8 cellular contexts compared by ENCODE assay signal in the genomic region with DNA sequence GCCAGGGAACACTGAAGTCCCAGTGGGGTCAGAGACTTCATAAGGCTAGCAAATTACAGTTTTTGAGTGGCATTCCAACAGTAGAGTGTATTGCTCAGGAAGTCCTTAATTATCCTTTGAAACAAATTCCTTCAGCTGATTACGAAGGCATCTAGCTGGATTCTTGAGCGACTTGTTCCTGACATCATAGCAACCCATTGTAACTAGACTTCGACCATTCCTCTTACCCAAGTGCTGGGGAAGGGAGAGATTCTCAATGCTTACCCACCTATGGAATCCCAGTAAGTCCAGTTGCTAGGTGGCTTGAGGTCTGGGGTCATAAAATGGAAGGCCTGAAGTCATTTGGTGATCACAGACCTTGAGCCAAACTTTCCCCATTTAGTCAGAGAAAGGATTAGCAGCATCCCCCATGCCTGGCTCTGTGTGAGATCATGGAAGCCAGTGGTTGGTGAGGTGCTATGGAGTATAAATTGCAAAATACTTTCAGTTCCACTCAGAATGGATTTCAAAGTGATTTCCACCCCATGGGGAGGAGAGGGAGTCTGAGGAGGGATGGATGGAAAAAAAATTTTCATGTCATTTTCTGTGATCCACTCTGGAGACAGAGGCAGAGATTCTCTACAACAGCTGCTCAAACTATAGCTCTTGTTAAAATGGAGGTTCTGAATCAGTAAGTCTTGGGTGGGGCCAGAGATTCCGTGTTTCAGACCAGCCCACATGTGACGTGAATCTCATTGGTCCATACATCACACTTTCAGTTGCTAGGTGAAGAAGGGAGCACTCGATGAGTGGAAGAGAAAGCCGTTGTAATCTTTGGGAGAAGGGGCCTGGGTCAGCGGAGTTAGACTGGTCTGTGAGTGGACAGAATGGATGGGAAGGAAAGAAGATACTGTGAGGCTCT. TPM values are rescaled to one million over a fixed set of nuclear protein-coding genes. Genes with fewer than 3 reads are reported as not detected.
DNase-seq lines count a peak whose midpoint lies in the region; ATAC-seq lines count a peak whose summit lies in the region.

No MANE protein-coding gene starts in this region.

- H3K4me3 Mint-ChIP-seq in activated naive CD4-positive, alpha-beta T cell treated with anti-CD3 and anti-CD28 coated beads, Interleukin-2, amount 10 ng/mL, durations not matched to agents 7 days and 5 days: no peak overlapping the region

- intact Hi-C loops in left ventricle myocardium superior (cut with micrococcal nuclease): loop anchor here (10.0 kb wide), 1 partner anchor 154 kb away; no protein-coding TSS in a partner anchor

- no peak overlapping the region for H3K27ac Mint-ChIP-seq in activated naive CD4-positive, alpha-beta T cell treated with anti-CD3 and anti-CD28 coated beads, Interleukin-2, amount 10 ng/mL, durations not matched to agents 7 days and 5 days

- H3K4me2 ChIP-seq in BLaER1 treated with 17β-estradiol and CSF1 and Interleukin-3, amounts not matched to agents 10 nM and 100 nM: peak overlapping the region; percentile 5 to 72 (median 42); a peak in 19 of 22 replicates

- DNase-seq in activated naive CD4-positive, alpha-beta T cell treated with anti-CD3 and anti-CD28 coated beads, Interleukin-2, amount 10 ng/mL, durations not matched to agents 7 days and 5 days: peak; percentile 43
- DNase-seq in left ventricle myocardium superior (no peak), NCI-H128 (lab: John Stamatoyannopoulos, UW; ENCODE audit: unreplicated experiment) (no peak), D341Med (ENCODE audit: low spot score) (no peak)

- peaks cover 0 to 81% (median 0%) of the 10 kb centered on the region in 11 experiments; a peak in 3 of 22 replicates for H4K20me1 ChIP-seq in BLaER1 treated with 17β-estradiol and CSF1 and Interleukin-3, amounts not matched to agents 10 nM and 100 nM

- H3K4me1 ChIP-seq in BLaER1 treated with 17β-estradiol and CSF1 and Interleukin-3, amounts not matched to agents 10 nM and 100 nM: peaks cover 18 to 84% (median 44%) of the 10 kb centered on the region in 10 experiments; a peak in 19 of 20 replicates

- H3K27me3 Mint-ChIP-seq in activated naive CD4-positive, alpha-beta T cell treated with anti-CD3 and anti-CD28 coated beads, Interleukin-2, amount 10 ng/mL, durations not matched to agents 7 days and 5 days: no peaks in the 10 kb centered on the region

- peak overlapping the region in 3 of 11 experiments; percentile 5 to 41 (median 25); a peak in 2 of 22 replicates for H3K27ac ChIP-seq in BLaER1 treated with 17β-estradiol and CSF1 and Interleukin-3, amounts not matched to agents 10 nM and 100 nM

- H3K27me3 ChIP-seq in BLaER1 treated with 17β-estradiol and CSF1 and Interleukin-3, amounts not matched to agents 10 nM and 100 nM: no peaks in the 10 kb centered on the region

- H3K4me1 Mint-ChIP-seq in activated naive CD4-positive, alpha-beta T cell treated with anti-CD3 and anti-CD28 coated beads, Interleukin-2, amount 10 ng/mL, durations not matched to agents 7 days and 5 days: peaks cover 20% of the 10 kb centered on the region

- peaks cover 0 to 93% (median 0%) of the 10 kb centered on the region in 11 experiments; a peak in 6 of 22 replicates for H3K36me3 ChIP-seq in BLaER1 treated with 17β-estradiol and CSF1 and Interleukin-3, amounts not matched to agents 10 nM and 100 nM

- ATAC-seq in GM18519 (IDR thresholded peaks at IDR 0.05; ENCODE audit: low FRiP score, unreplicated experiment) (peak; percentile 31), HG03159 (IDR thresholded peaks at IDR 0.05; ENCODE audit: unreplicated experiment) (peak; percentile 41), left ventricle myocardium superior (no peak), HG03108 (IDR thresholded peaks at IDR 0.05; ENCODE audit: unreplicated experiment) (no peak)

- no peaks in the 10 kb centered on the region for H3K9me3 ChIP-seq in BLaER1 treated with 17β-estradiol and CSF1 and Interleukin-3, amounts not matched to agents 10 nM and 100 nM (replicated peaks in 1 of 11)

- H3K4me3 ChIP-seq in BLaER1 treated with 17β-estradiol and CSF1 and Interleukin-3, amounts not matched to agents 10 nM and 100 nM: no peak overlapping the region

- CTCF ChIA-PET in activated naive CD4-positive, alpha-beta T cell treated with anti-CD3 and anti-CD28 coated beads, Interleukin-2, amount 10 ng/mL, durations not matched to agents 7 days and 5 days (lab: Charles Lee): interaction anchor here (0.9 to 9.2 kb wide), 33 partner anchors 8 to 578 kb away, joined by 3 to 111 read pairs (median 5); a partner anchor contains a TSS

- H3K9ac ChIP-seq in BLaER1 treated with 17β-estradiol and CSF1 and Interleukin-3, amounts not matched to agents 10 nM and 100 nM: no peak overlapping the region

- no peaks in the 10 kb centered on the region for H3K9me3 Mint-ChIP-seq in activated naive CD4-positive, alpha-beta T cell treated with anti-CD3 and anti-CD28 coated beads, Interleukin-2, amount 10 ng/mL, durations not matched to agents 7 days and 5 days

- H3K36me3 Mint-ChIP-seq in activated naive CD4-positive, alpha-beta T cell treated with anti-CD3 and anti-CD28 coated beads, Interleukin-2, amount 10 ng/mL, durations not matched to agents 7 days and 5 days: no peaks in the 10 kb centered on the region

RNA-seq across cellular contexts. Expression of a gene that starts 45.7 kb away (rescaled TPM):
- total RNA-seq in left ventricle myocardium superior: 4.4 TPM

Comparison
In these comparisons a context has a peak if more than half of its experiments do, and no peak if none do; other contexts are left out.
1. ATAC-seq: peak in GM18519 (single experiment) and HG03159 (single experiment); none in left ventricle myocardium superior (single experiment) and HG03108 (single experiment).